9 cellular contexts compared by ENCODE assay signal in the genomic region with DNA sequence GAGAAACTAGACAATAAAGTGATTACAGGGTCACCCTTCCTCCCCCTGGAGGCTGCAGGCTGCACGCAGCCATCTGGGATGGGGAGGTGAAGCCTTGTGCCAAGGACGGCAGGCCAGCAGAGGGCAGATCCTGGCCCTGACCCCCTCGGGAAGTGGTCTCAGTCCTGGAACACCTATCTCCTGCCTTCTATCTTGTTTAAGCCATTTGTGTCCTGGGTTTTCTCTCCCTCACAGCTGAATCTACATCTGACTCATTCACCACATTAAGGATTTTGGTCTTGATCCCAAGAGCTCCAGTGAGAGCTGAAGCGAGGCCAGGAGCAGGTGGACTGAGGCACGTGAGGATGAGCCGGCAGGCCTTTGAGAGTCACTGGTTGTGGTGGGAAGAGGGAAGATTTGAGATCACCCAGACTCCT. TPM values are rescaled to one million over a fixed set of nuclear protein-coding genes. Genes with fewer than 3 reads are reported as not detected.
DNase-seq lines count a peak whose midpoint lies in the region; ATAC-seq, FAIRE-seq and TF ChIP-seq lines count a peak whose summit lies in the region.
"Had no signal": no experiment of that assay in that cellular context is flagged by ENCODE, and none has a peak within 500 bp of the region (broad histone marks: within the 10 kb centered on the region; RNA-seq: fewer than 3 reads in every experiment).

No MANE protein-coding gene starts in this region.

- no peak overlapping the region for H2AFZ ChIP-seq in K562 (ENCODE audit: low read depth, low read length)

- H3K27me3 ChIP-seq in K562 (ENCODE audit: control insufficient read depth in 2 of 2, insufficient read depth in 2 of 2, low read length in 2 of 2) (peaks cover 13 to 38% of the 10 kb centered on the region in 2 experiments; a peak in 4 of 5 replicates), lower lobe of right lung (ENCODE audit: low read depth) (no peaks in the 10 kb centered on the region)

- peak; percentile 15 for FAIRE-seq in K562 (lab: Jason Lieb, UNC)

- peak; percentile 17 to 58; a peak in 2 of 4 replicates for TF ChIP-seq RAD21 in K562 (CRISPR knock-in tag; conservative IDR thresholded peaks at IDR 0.05 in 1 of 2, IDR thresholded peaks at IDR 0.05 in 1 of 2)

- H3K4me3 Mint-ChIP-seq in activated T-helper 2 cell treated with anti-CD3 and anti-CD28 coated beads, Interferon-gamma antibody, Interleukin-2, Interleukin-4, amounts not matched to agents 10 μg/mL and 5 μg/mL and 100 μg/mL, durations not matched to agents 14 hours and 24 hours and 36 hours (ENCODE audit: low read depth), result no peak overlapping the region

- peaks cover under 1 to 4% of the 10 kb centered on the region in 2 experiments; a peak in 4 of 5 replicates for H3K4me1 ChIP-seq in K562 (replicated peaks in 1 of 2; ENCODE audit: control insufficient read depth in 2 of 2, insufficient read depth in 2 of 2, low read length in 2 of 2)
- peaks cover 10% of the 10 kb centered on the region for H3K4me1 ChIP-seq in lower lobe of right lung

- CTCF ChIA-PET in K562 (lab: Yijun Ruan, JAX; ENCODE audit: low intra/inter-chr PET ratio), result interaction anchor here (1.0 kb wide), 1 partner anchor 247 kb away, joined by 4 read pairs; no protein-coding TSS in a partner anchor

- TF ChIP-seq CTCF in K562 (IDR thresholded peaks at IDR 0.05 in 2 of 3, conservative IDR thresholded peaks at IDR 0.05 in 1 of 3; ENCODE audit: insufficient read depth in 2 of 3, low read depth in 1 of 3, low read length in 3 of 3) (peak; percentile 79 to 97 (median 92)), lower lobe of right lung (IDR thresholded peaks at IDR 0.05) (peak; percentile 19)

- no TSS peak for BruUV-seq in K562 (replicated peaks; lab: Mats Ljungman, UMichigan)

- H3K9me3 ChIP-seq in K562 (replicated peaks; ENCODE audit: control insufficient read depth, insufficient read depth, low read depth, low read length) (no peaks in the 10 kb centered on the region), lower lobe of right lung (no peaks in the 10 kb centered on the region)

- H3K27me3 Mint-ChIP-seq in activated T-helper 2 cell treated with anti-CD3 and anti-CD28 coated beads, Interferon-gamma antibody, Interleukin-2, Interleukin-4, amounts not matched to agents 10 μg/mL and 5 μg/mL and 100 μg/mL, durations not matched to agents 14 hours and 24 hours and 36 hours (ENCODE audit: low read depth), result peaks cover 17% of the 10 kb centered on the region

- H3K79me2 ChIP-seq in K562 (ENCODE audit: control insufficient read depth, insufficient read depth, low read length), result no peaks in the 10 kb centered on the region

- peaks cover 3% of the 10 kb centered on the region for H3K4me1 Mint-ChIP-seq in activated T-helper 2 cell treated with anti-CD3 and anti-CD28 coated beads, Interferon-gamma antibody, Interleukin-2, Interleukin-4, amounts not matched to agents 10 μg/mL and 5 μg/mL and 100 μg/mL, durations not matched to agents 14 hours and 24 hours and 36 hours (ENCODE audit: low read depth)

- H3K4me2 ChIP-seq in K562 (ENCODE audit: insufficient read depth, low read length), result no peak overlapping the region

- no peak overlapping the region for H3K27ac ChIP-seq in K562 (ENCODE audit: extremely low read depth, low read depth, low read length)
- no peak overlapping the region for H3K27ac ChIP-seq in lower lobe of right lung

- H3K27ac Mint-ChIP-seq in activated T-helper 2 cell treated with anti-CD3 and anti-CD28 coated beads, Interferon-gamma antibody, Interleukin-2, Interleukin-4, amounts not matched to agents 10 μg/mL and 5 μg/mL and 100 μg/mL, durations not matched to agents 14 hours and 24 hours and 36 hours, result no peak overlapping the region

- intact Hi-C loops in K562 (cut with micrococcal nuclease) (no loop called here), lower lobe of right lung (cut with DNase I) (no loop called here)
- intact Hi-C loops in activated T-helper 2 cell treated with anti-CD3 and anti-CD28 coated beads, Interferon-gamma antibody, Interleukin-2, Interleukin-4, amounts not matched to agents 10 μg/mL and 5 μg/mL and 100 μg/mL, durations not matched to agents 14 hours and 24 hours and 36 hours (cut with micrococcal nuclease), result no loop called here

- H3K36me3 Mint-ChIP-seq in activated T-helper 2 cell treated with anti-CD3 and anti-CD28 coated beads, Interferon-gamma antibody, Interleukin-2, Interleukin-4, amounts not matched to agents 10 μg/mL and 5 μg/mL and 100 μg/mL, durations not matched to agents 14 hours and 24 hours and 36 hours (ENCODE audit: low read depth), result no peaks in the 10 kb centered on the region
- H3K36me3 Mint-ChIP-seq: IgD-negative memory B cell had no signal

- H3K9ac ChIP-seq in K562 (ENCODE audit: insufficient read depth in 1 of 2, low read depth in 2 of 2, low read length in 2 of 2), result no peak overlapping the region

- ATAC-seq in K562, result peak; percentile 85
- no peak for ATAC-seq in lower lobe of right lung
- no peak for ATAC-seq in GM18511 (IDR thresholded peaks at IDR 0.05; ENCODE audit: unreplicated experiment)

- H3K9me1 ChIP-seq in K562 (ENCODE audit: control insufficient read depth, insufficient read depth, low read length), result no peaks in the 10 kb centered on the region

- POLR2A ChIA-PET in K562 (lab: Yijun Ruan, JAX), result interaction anchor here (0.5 to 1.0 kb wide), 2 partner anchors 21 to 244 kb away, joined by 3 read pairs; no protein-coding TSS in a partner anchor

- no peak overlapping the region for H3K4me3 ChIP-seq in K562
- H3K4me3 ChIP-seq in lower lobe of right lung, result no peak overlapping the region

- no peaks in the 10 kb centered on the region for H3K9me3 Mint-ChIP-seq in activated T-helper 2 cell treated with anti-CD3 and anti-CD28 coated beads, Interferon-gamma antibody, Interleukin-2, Interleukin-4, amounts not matched to agents 10 μg/mL and 5 μg/mL and 100 μg/mL, durations not matched to agents 14 hours and 24 hours and 36 hours
- H3K9me3 Mint-ChIP-seq: IgD-negative memory B cell had no signal

- no peak for TF ChIP-seq EP300 in K562 (IDR thresholded peaks at IDR 0.05; ENCODE audit: low read length)

- no peak for TF ChIP-seq POLR2A in K562 (conservative IDR thresholded peaks at IDR 0.05)

- no peaks in the 10 kb centered on the region for H4K20me1 ChIP-seq in K562 (replicated peaks; ENCODE audit: control insufficient read depth, insufficient read depth, low read length)

- in situ Hi-C loops in K562 (cut with MboI), result no loop called here

- WGBS in K562 (ENCODE audit: insufficient coverage, low coverage, missing lambda C conversion rate), result 13% methylated on average over 6 of the region's 6 CpGs

- H3K36me3 ChIP-seq in K562 (ENCODE audit: control insufficient read depth, insufficient read depth, low read length), result no peaks in the 10 kb centered on the region
- no peaks in the 10 kb centered on the region for H3K36me3 ChIP-seq in lower lobe of right lung

- DNase-seq in COLO668 (lab: John Stamatoyannopoulos, UW; ENCODE audit: unreplicated experiment), result peak; percentile 27
- DNase-seq in LHCN-M2 (ENCODE audit: low read depth), result peak; percentile 100
- DNase-seq in K562 (ENCODE audit: extremely low read depth in 1 of 4, low spot score in 3 of 4), result peak; percentile 50 to 66 (median 55)
- DNase-seq in lower lobe of right lung, result no peak
- no peak for DNase-seq in GOT3 (lab: John Stamatoyannopoulos, UW)
- DNase-seq in KG1 (lab: John Stamatoyannopoulos, UW), result no peak
- no peak for DNase-seq in activated T-helper 2 cell treated with anti-CD3 and anti-CD28 coated beads, Interferon-gamma antibody, Interleukin-2, Interleukin-4, amounts not matched to agents 10 μg/mL and 5 μg/mL and 100 μg/mL, durations not matched to agents 14 hours and 24 hours and 36 hours (ENCODE audit: low spot score)

TF ChIP-seq in K562, 482 proteins besides CTCF, POLR2A, EP300 and RAD21 (continues in another document):
- TF ChIP-seq FOSL1 (tag; conservative IDR thresholded peaks at IDR 0.05) (peak; percentile 52), PHF21A (IDR thresholded peaks at IDR 0.05; ENCODE audit: borderline replicate concordance, low read depth) (no peak), SIX5 (IDR thresholded peaks at IDR 0.05; ENCODE audit: borderline replicate concordance in 1 of 2, insufficient read depth in 1 of 2, low read depth in 1 of 2, low read length in 2 of 2) (no peak), SIRT6 (IDR thresholded peaks at IDR 0.05; ENCODE audit: low read depth, low read length) (no peak), NRF1 (conservative IDR thresholded peaks at IDR 0.05 in 1 of 2, IDR thresholded peaks at IDR 0.05 in 1 of 2) (no peak)

RNA-seq across cellular contexts. Expression of a gene that starts 16.4 kb away (rescaled TPM):
- 8.5 and 14.6 TPM in 2 replicates for total RNA-seq in LHCN-M2 (2014; rRNA removed)
- 5.8 TPM for polyA plus RNA-seq in LHCN-M2 (2012)
- total RNA-seq in K562 (2011; cell fraction: chromatin; rRNA removed; ENCODE audit: low replicate concordance), result 109 and 119 TPM in 2 replicates
- 57.4 and 59.0 TPM in 2 replicates for total RNA-seq in K562 (2011; cell fraction: nucleolus; rRNA removed)
- total RNA-seq in K562 (2011; cell fraction: nucleoplasm; rRNA removed), result 88.5 and 107 TPM in 2 replicates
- total RNA-seq in K562 (2014; rRNA removed), result 20.4 and 25.7 TPM in 2 replicates
- total RNA-seq in K562 (2014; rRNA removed; fragmentation: Illumina TruSeq; extraction: Trizol), result 20.6 and 23.5 TPM in 2 replicates
- total RNA-seq in K562 (2015; rRNA removed; fragmentation: Illumina TruSeq; extraction: Trizol), result 22.1 and 23.4 TPM in 2 replicates
- total RNA-seq in K562 (2021), result 23.3 and 25.5 TPM in 2 replicates
- polyA plus RNA-seq in K562 (2011; rRNA removed), result 35.6 and 40.4 TPM in 2 replicates
- 26.6 and 44.3 TPM in 2 replicates for polyA plus RNA-seq in K562 (2011; cell fraction: cytosol; rRNA removed)
- 108 and 147 TPM in 2 replicates for polyA plus RNA-seq in K562 (2011; cell fraction: nucleus; rRNA removed)
- 18.4 and 26.4 TPM in 2 replicates for polyA plus RNA-seq in K562 (2012)
- polyA plus RNA-seq in K562 (2014; fragmentation: Illumina TruSeq; extraction: Trizol), result 24.7 and 27.7 TPM in 2 replicates
- polyA plus RNA-seq in K562 (2014; fragmentation: Nextera tagmentation; extraction: Ambion mirVana), result 1 to 10 TPM; 4.6 to 7.1 TPM
- 21.4 and 23.9 TPM in 2 replicates for polyA plus RNA-seq in K562 (2014; rRNA removed)
- polyA minus RNA-seq in K562 (2011; rRNA and poly(A)+ RNA removed), result 33.4 and 43.2 TPM in 2 replicates
- 21.9 and 24.1 TPM in 2 replicates for polyA minus RNA-seq in K562 (2011; cell fraction: cytosol; rRNA and poly(A)+ RNA removed)
- polyA minus RNA-seq in K562 (2011; cell fraction: nucleus; rRNA and poly(A)+ RNA removed), result 31.2 and 37.2 TPM in 2 replicates
- total RNA-seq in lower lobe of right lung, result 122 TPM
- total RNA-seq in activated T-helper 2 cell treated with anti-CD3 and anti-CD28 coated beads, Interferon-gamma antibody, Interleukin-2, Interleukin-4, amounts not matched to agents 10 μg/mL and 5 μg/mL and 100 μg/mL, durations not matched to agents 14 hours and 24 hours and 36 hours, result 23.6 and 24.6 TPM in 2 replicates

Comparison
In these comparisons a context has a peak if more than half of its experiments do, and no peak if none do; other contexts are left out.
1. DNase-seq: peak in COLO668 (single experiment), LHCN-M2 (single experiment) and K562 (4 of 4); none in lower lobe of right lung (single experiment), GOT3 (single experiment), KG1 (single experiment) and activated T-helper 2 cell treated with anti-CD3 and anti-CD28 coated beads, Interferon-gamma antibody, Interleukin-2, Interleukin-4, amounts not matched to agents 10 μg/mL and 5 μg/mL and 100 μg/mL, durations not matched to agents 14 hours and 24 hours and 36 hours (single experiment).